ENCODE assay signal across 8 cellular contexts in the genomic region with DNA sequence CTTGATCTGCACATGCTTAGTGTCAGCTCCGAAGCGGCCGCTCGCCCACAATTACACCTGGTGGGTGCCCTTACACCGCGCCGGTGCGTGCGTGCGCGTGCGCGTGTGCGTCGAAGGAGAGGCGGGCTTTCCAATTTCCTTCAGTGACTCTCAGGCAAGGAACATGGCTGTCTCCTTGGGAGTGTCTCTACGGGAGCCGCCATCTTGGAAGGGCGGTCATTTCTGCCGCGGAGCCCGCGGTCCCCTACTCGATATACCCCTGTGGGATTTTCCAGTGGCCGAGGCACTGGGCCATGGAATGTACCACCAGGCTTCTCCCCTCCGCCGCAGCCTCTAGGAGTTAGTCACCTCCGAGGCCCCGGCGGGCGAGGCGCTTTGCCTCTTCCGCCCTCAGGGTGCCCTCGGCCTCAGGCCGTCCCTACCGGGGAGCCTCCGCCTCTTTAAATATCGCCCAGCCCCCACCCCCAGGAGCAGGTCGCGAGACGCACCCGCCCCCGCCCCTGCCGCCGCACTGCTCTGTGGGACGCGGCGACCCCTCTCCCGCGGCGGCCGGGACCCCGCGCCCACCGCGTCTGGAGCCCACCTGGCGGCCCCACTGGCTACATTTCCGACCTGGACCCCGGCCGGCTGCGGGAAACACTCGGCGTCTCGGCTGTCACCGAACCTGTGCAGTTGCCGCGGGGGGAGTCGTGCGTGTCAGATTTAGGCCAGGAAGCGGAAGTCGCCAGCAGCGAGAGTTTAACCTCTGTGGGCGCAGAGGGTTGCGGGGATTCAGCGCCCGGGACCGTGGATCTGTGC. TPM values are rescaled to one million over a fixed set of nuclear protein-coding genes. Genes with fewer than 3 reads are reported as not detected.
A peak's percentile ranks its signal among the peaks of the same experiment; 100 is the strongest.
DNase-seq lines count a peak whose midpoint lies in the region; ATAC-seq and TF ChIP-seq lines count a peak whose summit lies in the region.

Gene ZNF41, minus strand, starts transcription at position 711 of the 798 bp plus-strand sequence. CDS start 15,741 bp downstream, outside the sequence.

- H3K79me2 ChIP-seq in DOHH2 (ENCODE audit: control insufficient read depth, low read length) = peaks cover 69% of the 10 kb centered on the region

- DNase-seq in GOT3 (lab: John Stamatoyannopoulos, UW) (peak; percentile 12), LHCN-M2 (ENCODE audit: low read depth) (peak; percentile 84), RKO (ENCODE audit: low spot score) (peak; percentile 88), fibroblast of mammary gland (ENCODE audit: low read depth) (peak; percentile 76), natural killer cell (peak; percentile 64)
- DNase-seq in activated T-helper 1 cell treated with anti-CD3 and anti-CD28 coated beads, Interleukin-2, amount 50 U/mL, for 16 hours (ENCODE audit: low read depth in 1 of 2, low spot score in 1 of 2) = peak; percentile 54 to 57
- DNase-seq in stimulated activated naive CD4-positive, alpha-beta T cell (lab: John Stamatoyannopoulos, UW) = peak; percentile 67 to 82 (median 76)

- H3K27ac ChIP-seq in DOHH2 (ENCODE audit: low read depth, low read length) = peak within 1 kb of the TSS; percentile 74

- no peaks in the 10 kb centered on the region; the same call in 1 of the 2 replicates for H3K36me3 ChIP-seq in DOHH2 (ENCODE audit: control insufficient read depth, low read length)

- no peaks in the 10 kb centered on the region for H3K9me2 ChIP-seq in DOHH2 (replicated peaks; ENCODE audit: control insufficient read depth, low read length)

- peak within 1 kb of the TSS; percentile 92 for H3K4me2 ChIP-seq in DOHH2 (ENCODE audit: low read length)

- peak within 1 kb of the TSS; percentile 88 for H3K4me3 Mint-ChIP-seq in natural killer cell

- H3K27ac Mint-ChIP-seq in natural killer cell = peak within 1 kb of the TSS; percentile 85

- no peaks in the 10 kb centered on the region for H3K27me3 Mint-ChIP-seq in natural killer cell (ENCODE audit: low read depth in 2 of 2)

- no peaks in the 10 kb centered on the region for H3K9me3 ChIP-seq in DOHH2 (ENCODE audit: control insufficient read depth, insufficient read depth, low read length)

- no peaks in the 10 kb centered on the region for H3K27me3 ChIP-seq in DOHH2 (ENCODE audit: control insufficient read depth, low read length)

- ATAC-seq in natural killer cell = peak; percentile 78 to 93 (median 84)

- peaks cover 21 to 28% of the 10 kb centered on the region in 2 donors for H3K4me1 Mint-ChIP-seq in natural killer cell

- no peaks in the 10 kb centered on the region for H4K20me1 ChIP-seq in DOHH2 (ENCODE audit: control insufficient read depth, insufficient read depth, low read depth, low read length)

- H3K9me3 Mint-ChIP-seq in natural killer cell = no peaks in the 10 kb centered on the region

- H3K4me3 ChIP-seq in DOHH2 (ENCODE audit: low read length) = peak within 1 kb of the TSS; percentile 90
- peak within 1 kb of the TSS; percentile 63 for H3K4me3 ChIP-seq in fibroblast of mammary gland (ENCODE audit: control insufficient read depth, low read depth, low read length)

- TF ChIP-seq CTCF in DOHH2 (IDR thresholded peaks at IDR 0.05; ENCODE audit: low read depth, low read length, poor library complexity, severe bottlenecking) (no peak), fibroblast of mammary gland (conservative IDR thresholded peaks at IDR 0.05; ENCODE audit: control insufficient read depth, insufficient read depth, low read depth, low read length) (no peak), natural killer cell (IDR thresholded peaks at IDR 0.05) (no peak)

- no peaks in the 10 kb centered on the region for H3K36me3 Mint-ChIP-seq in natural killer cell

- 0 out of 2 replicates have a peak, but pooled peaks cover 7% of the 10 kb centered on the region for H3F3A ChIP-seq in DOHH2 (ENCODE audit: control insufficient read depth, insufficient read depth)

- H3K4me1 ChIP-seq in DOHH2 (ENCODE audit: control insufficient read depth, low read length) = peaks cover 26% of the 10 kb centered on the region

- intact Hi-C loops in natural killer cell (cut with micrococcal nuclease) = loop anchor here (2.0 to 10.0 kb wide), 2 partner anchors 24 to 118 kb away; no protein-coding TSS in a partner anchor

RNA-seq across cellular contexts. Expression of gene ZNF41, which starts in this region (rescaled TPM):
- 9.1 and 9.4 TPM in 2 replicates for total RNA-seq in LHCN-M2 (2014; rRNA removed)
- 2.1 TPM for polyA plus RNA-seq in LHCN-M2 (2012)
- total RNA-seq in natural killer cell = 10 to 100 TPM in 1 of 3 donors, 1 to 10 TPM in 2; 7.9 to 11.8 (median 10.0) TPM

Comparison
In these comparisons a context has a peak if more than half of its experiments do, and no peak if none do; other contexts are left out.
1. Peak in every context shown above with its lines: DNase-seq, ATAC-seq, H3K4me3 ChIP-seq and H3K27ac ChIP-seq.
2. DNase-seq: peak in every context shown above with its lines; median percentile 88 in RKO; 84 in LHCN-M2; 76 in stimulated activated naive CD4-positive, alpha-beta T cell; 76 in fibroblast of mammary gland; 64 in natural killer cell; 56 in activated T-helper 1 cell treated with anti-CD3 and anti-CD28 coated beads, Interleukin-2, amount 50 U/mL, for 16 hours; 12 in GOT3.